Comparison of ENCODE assay signal across 27 cellular contexts in the genomic region with DNA sequence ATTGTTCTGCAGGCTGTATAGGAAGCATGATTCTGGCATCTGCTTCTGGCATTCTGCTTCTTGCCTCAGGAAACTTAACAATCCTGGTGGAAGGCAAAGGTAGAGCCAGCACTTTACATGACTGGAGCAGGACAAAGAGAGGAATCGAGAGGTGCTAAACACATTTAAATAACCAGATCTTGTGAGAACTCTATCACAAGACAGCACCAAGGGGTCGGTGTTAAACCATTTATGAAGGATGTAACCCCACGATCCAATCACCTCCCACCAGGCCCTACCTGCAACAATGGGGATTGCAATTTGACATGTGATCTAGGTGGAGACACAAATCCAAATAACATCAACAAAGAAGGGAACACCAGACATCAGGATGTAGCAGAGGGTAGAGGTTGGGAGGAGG.
"Had no signal": no experiment of that assay in that cellular context is flagged by ENCODE, and none has a peak within 500 bp of the region (broad histone marks: within the 10 kb centered on the region; RNA-seq: fewer than 3 reads in every experiment).

No MANE protein-coding gene starts in this region.

- DNase-seq: kidney; left colon; left lung; lower lobe of right lung; midbrain; mucosa of descending colon; naive thymus-derived CD4-positive, alpha-beta T cell; nucleus accumbens; pancreas; posterior cingulate gyrus; retina; right cardiac atrium; stimulated activated CD4-positive, alpha-beta T cell treated with anti-CD3 and anti-CD28 coated beads, Interleukin-12 subunit alpha, Interleukin-12 subunit beta, amount 100 ng/mL, for 4 hours; stimulated activated CD4-positive, alpha-beta T cell treated with anti-CD3 and anti-CD28 coated beads, Interleukin-15, amount 100 ng/mL, for 24 hours; stimulated activated CD4-positive, alpha-beta T cell treated with anti-CD3 and anti-CD28 coated beads, Interleukin-2, amount 100 ng/mL, for 24 hours; stimulated activated CD4-positive, alpha-beta T cell treated with anti-CD3 and anti-CD28 coated beads, Interleukin-4, amount 100 ng/mL, for 1 hour; stimulated activated naive B cell treated with anti-CD40 and anti-IgM and Interleukin-4, amounts not matched to agents 10 μg/mL and 1 μg/mL and 100 μg/mL, for 72 hours; stimulated activated naive CD8-positive, alpha-beta T cell treated with anti-CD3 and anti-CD28 coated beads, Interleukin-15, Interleukin-2, amounts not matched to agents 100 U/mL and 50 U/mL, for 24 hours; stomach; testis; thyroid gland; transverse colon; upper lobe of left lung had no signal

- H3K4me3 Mint-ChIP-seq: naive thymus-derived CD4-positive, alpha-beta T cell; natural killer cell treated with Interleukin-12 subunit alpha and Interleukin-12 subunit beta and Interleukin-15 and Interleukin-18, amount 100 ng/mL, for 72 hours; stimulated activated naive B cell treated with anti-CD40 and anti-IgM and Interleukin-4, amounts not matched to agents 10 μg/mL and 1 μg/mL and 100 μg/mL, for 72 hours had no signal

- H2AFZ ChIP-seq: hepatocyte had no signal

- H3K4me1 Mint-ChIP-seq: naive thymus-derived CD4-positive, alpha-beta T cell; stimulated activated naive B cell treated with anti-CD40 and anti-IgM and Interleukin-4, amounts not matched to agents 10 μg/mL and 1 μg/mL and 100 μg/mL, for 72 hours had no signal

- H3K79me2 ChIP-seq: hepatocyte had no signal

- H3K36me3 ChIP-seq: left lung, lower lobe of right lung, pancreas, prostate gland, stomach, thyroid gland, transverse colon, upper lobe of left lung had no signal

- H3K9me3 ChIP-seq: left lung, lower lobe of right lung, mucosa of descending colon, pancreas, prostate gland, stomach, testis, thyroid gland, transverse colon, upper lobe of left lung had no signal

- H3K27me3 ChIP-seq: hepatocyte, left lung, pancreas, stomach, testis, thyroid gland, transverse colon, upper lobe of left lung had no signal

- H3K27ac Mint-ChIP-seq: naive thymus-derived CD4-positive, alpha-beta T cell; natural killer cell treated with Interleukin-12 subunit alpha and Interleukin-12 subunit beta and Interleukin-15 and Interleukin-18, amount 100 ng/mL, for 72 hours; stimulated activated naive B cell treated with anti-CD40 and anti-IgM and Interleukin-4, amounts not matched to agents 10 μg/mL and 1 μg/mL and 100 μg/mL, for 72 hours had no signal

- H3K4me3 ChIP-seq: hepatocyte, left lung, lower lobe of right lung, mucosa of descending colon, pancreas, prostate gland, skin epidermis, stomach, testis, thyroid gland, transverse colon, upper lobe of left lung had no signal

- H3K27me3 Mint-ChIP-seq: naive thymus-derived CD4-positive, alpha-beta T cell; natural killer cell treated with Interleukin-12 subunit alpha and Interleukin-12 subunit beta and Interleukin-15 and Interleukin-18, amount 100 ng/mL, for 72 hours; stimulated activated naive B cell treated with anti-CD40 and anti-IgM and Interleukin-4, amounts not matched to agents 10 μg/mL and 1 μg/mL and 100 μg/mL, for 72 hours had no signal

- H3K4me2 ChIP-seq: hepatocyte had no signal

- H3K36me3 Mint-ChIP-seq: naive thymus-derived CD4-positive, alpha-beta T cell; stimulated activated naive B cell treated with anti-CD40 and anti-IgM and Interleukin-4, amounts not matched to agents 10 μg/mL and 1 μg/mL and 100 μg/mL, for 72 hours had no signal

- H3K4me1 ChIP-seq: left lung, lower lobe of right lung, pancreas, prostate gland, stomach, testis, thyroid gland, transverse colon, upper lobe of left lung had no signal

- H3K27ac ChIP-seq: hepatocyte, left lung, lower lobe of right lung, pancreas, prostate gland, skin epidermis, stomach, testis, thyroid gland, transverse colon, upper lobe of left lung had no signal
